Comparison of ENCODE assay signal across 9 cellular contexts in genomic region chr12:119659289-119659897, GRCh38. TPM values are rescaled to one million over a fixed set of nuclear protein-coding genes. Genes with fewer than 3 reads are reported as not detected.
DNase-seq lines count a peak whose midpoint lies in the region; ATAC-seq and TF ChIP-seq lines count a peak whose summit lies in the region.
"Had no signal": no experiment of that assay in that cellular context is flagged by ENCODE, and none has a peak within 500 bp of the region (broad histone marks: within the 10 kb centered on the region; RNA-seq: fewer than 3 reads in every experiment).

No MANE protein-coding gene starts in this region.

- POLR2A ChIA-PET in SK-N-SH (lab: Yijun Ruan, JAX): no interaction called here

- H3K4me1 ChIP-seq in SK-N-SH (ENCODE audit: control insufficient read depth in 1 of 2, insufficient read depth in 2 of 2, low read depth in 1 of 2, low read length in 1 of 2): no peaks in the 10 kb centered on the region

- DNase-seq in activated effector memory CD4-positive, alpha-beta T cell treated with anti-CD3 and anti-CD28 coated beads, Interleukin-2, amount 50 U/mL, for 16 hours: peak; percentile 76
- DNase-seq in activated effector memory CD4-positive, alpha-beta T cell treated with Interleukin-2 at 50 U/mL for 16 hours: no peak
- DNase-seq in HuH-7 (ENCODE audit: low spot score) (peak; percentile 46), SK-N-SH (peak; percentile 69), cerebellum (ENCODE audit: low spot score) (peak; percentile 47), myocyte (ENCODE audit: low read depth) (peak; percentile 28), OCI-M2 (lab: John Stamatoyannopoulos, UW; ENCODE audit: unreplicated experiment) (no peak)

- no peak overlapping the region; a peak in 1 of 4 replicates for H3K4me3 ChIP-seq in SK-N-SH (ENCODE audit: low read depth in 2 of 2, low read length in 1 of 2)

- H3K9me3 ChIP-seq in SK-N-SH: no peaks in the 10 kb centered on the region

- H3K27me3 Mint-ChIP-seq in stimulated activated memory B cell treated with anti-CD40 and anti-IgM and Interleukin-4, amounts not matched to agents 10 μg/mL and 1 μg/mL and 100 μg/mL, for 72 hours: no peaks in the 10 kb centered on the region

- H3K27ac Mint-ChIP-seq in stimulated activated memory B cell treated with anti-CD40 and anti-IgM and Interleukin-4, amounts not matched to agents 10 μg/mL and 1 μg/mL and 100 μg/mL, for 72 hours: no peak overlapping the region

- H3K36me3 Mint-ChIP-seq in stimulated activated memory B cell treated with anti-CD40 and anti-IgM and Interleukin-4, amounts not matched to agents 10 μg/mL and 1 μg/mL and 100 μg/mL, for 72 hours: no peaks in the 10 kb centered on the region
- H3K36me3 Mint-ChIP-seq: stimulated activated effector memory CD8-positive, alpha-beta T cell treated with anti-CD3 and anti-CD28 coated beads, Interleukin-12 subunit alpha, Interleukin-12 subunit beta, amount 100 ng/mL, for 72 hours had no signal

- H3K27me3 ChIP-seq in SK-N-SH (ENCODE audit: insufficient read depth): no peaks in the 10 kb centered on the region

- H3K4me3 Mint-ChIP-seq in stimulated activated memory B cell treated with anti-CD40 and anti-IgM and Interleukin-4, amounts not matched to agents 10 μg/mL and 1 μg/mL and 100 μg/mL, for 72 hours: no peak overlapping the region
- H3K4me3 Mint-ChIP-seq: stimulated activated effector memory CD8-positive, alpha-beta T cell treated with anti-CD3 and anti-CD28 coated beads, Interleukin-12 subunit alpha, Interleukin-12 subunit beta, amount 100 ng/mL, for 72 hours had no signal

- no peak overlapping the region for H3K27ac ChIP-seq in SK-N-SH (ENCODE audit: low read depth in 2 of 2, low read length in 1 of 2)

- no peak overlapping the region for H3K9ac ChIP-seq in SK-N-SH

- no peaks in the 10 kb centered on the region for H4K20me1 ChIP-seq in SK-N-SH (ENCODE audit: insufficient read depth)

- H3F3A ChIP-seq in SK-N-SH (replicated peaks; ENCODE audit: insufficient read depth): no peaks in the 10 kb centered on the region

- TF ChIP-seq CTCF in SK-N-SH (IDR thresholded peaks at IDR 0.05): peak; percentile 93

- no peak for TF ChIP-seq EP300 in SK-N-SH (IDR thresholded peaks at IDR 0.05; ENCODE audit: borderline replicate concordance in 1 of 2, low read depth in 1 of 2, low read length in 1 of 2)

- H3K9me2 ChIP-seq in SK-N-SH: no peaks in the 10 kb centered on the region

- ATAC-seq in stimulated activated memory B cell treated with anti-CD40 and anti-IgM and Interleukin-4, amounts not matched to agents 10 μg/mL and 1 μg/mL and 100 μg/mL, for 72 hours: no peak

- no peaks in the 10 kb centered on the region for H3K79me2 ChIP-seq in SK-N-SH (ENCODE audit: insufficient read depth)

- peaks cover 5% of the 10 kb centered on the region for H3K9me3 Mint-ChIP-seq in stimulated activated memory B cell treated with anti-CD40 and anti-IgM and Interleukin-4, amounts not matched to agents 10 μg/mL and 1 μg/mL and 100 μg/mL, for 72 hours
- H3K9me3 Mint-ChIP-seq: stimulated activated effector memory CD8-positive, alpha-beta T cell treated with anti-CD3 and anti-CD28 coated beads, Interleukin-12 subunit alpha, Interleukin-12 subunit beta, amount 100 ng/mL, for 72 hours had no signal

- H3K4me1 Mint-ChIP-seq in stimulated activated memory B cell treated with anti-CD40 and anti-IgM and Interleukin-4, amounts not matched to agents 10 μg/mL and 1 μg/mL and 100 μg/mL, for 72 hours: peaks cover 8% of the 10 kb centered on the region

- H3K4me2 ChIP-seq in SK-N-SH: no peak overlapping the region

- 3% methylated on average over 6 of the region's 6 CpGs for WGBS in SK-N-SH (ENCODE audit: low lambda C conversion rate)

- TF ChIP-seq RAD21 in SK-N-SH (IDR thresholded peaks at IDR 0.05; ENCODE audit: low read length): peak; percentile 55

- CTCF ChIA-PET in SK-N-SH (lab: Yijun Ruan, JAX): interaction anchor here (0.7 to 2.2 kb wide), 10 partner anchors 9 to 303 kb away, joined by 3 to 13 read pairs (median 4); partner anchors contain the start of gene PRKAB1

- no peaks in the 10 kb centered on the region for H3K36me3 ChIP-seq in SK-N-SH (replicated peaks in 1 of 2; ENCODE audit: control insufficient read depth in 1 of 2, insufficient read depth in 2 of 2, low read length in 1 of 2)

- H2AFZ ChIP-seq in SK-N-SH (ENCODE audit: low read depth): no peak overlapping the region

TF ChIP-seq in SK-N-SH, 30 proteins besides CTCF, POLR2A, EP300 and RAD21:
- 0 out of 2 replicates have a peak, but pooled peaks have one; percentile 35 for TF ChIP-seq SMC3 (IDR thresholded peaks at IDR 0.05; ENCODE audit: low read depth, low read length)
- TF ChIP-seq RFX5 (IDR thresholded peaks at IDR 0.05; ENCODE audit: low read length): no peak
TF ChIP-seq in SK-N-SH: peak in this region for 1.

RNA-seq across cellular contexts. Expression of gene PRKAB1, which starts 8.5 kb away (rescaled TPM):
- polyA plus RNA-seq in SK-N-SH (2012; rRNA removed): 28.9 and 41.8 TPM in 2 replicates
- 24.4 and 25.6 TPM in 2 replicates for polyA plus RNA-seq in SK-N-SH (2012; cell fraction: cytosol; rRNA removed)
- polyA plus RNA-seq in SK-N-SH (2012; cell fraction: nucleus; rRNA removed): 44.0 and 60.3 TPM in 2 replicates
- total RNA-seq in cerebellum (18.1 TPM), myocyte (16.6 and 17.3 TPM in 2 replicates)
- polyA plus RNA-seq in myocyte (2012): 26.2 TPM

Comparison
In these comparisons a context has a peak if more than half of its experiments do, and no peak if none do; other contexts are left out.
1. DNase-seq: peak in activated effector memory CD4-positive, alpha-beta T cell treated with anti-CD3 and anti-CD28 coated beads, Interleukin-2, amount 50 U/mL, for 16 hours (single experiment), HuH-7 (single experiment), SK-N-SH (single experiment), cerebellum (single experiment) and myocyte (single experiment); none in activated effector memory CD4-positive, alpha-beta T cell treated with Interleukin-2 at 50 U/mL for 16 hours (single experiment) and OCI-M2 (single experiment).